ENCODE assay signal across 3 cellular contexts in the genomic region with DNA sequence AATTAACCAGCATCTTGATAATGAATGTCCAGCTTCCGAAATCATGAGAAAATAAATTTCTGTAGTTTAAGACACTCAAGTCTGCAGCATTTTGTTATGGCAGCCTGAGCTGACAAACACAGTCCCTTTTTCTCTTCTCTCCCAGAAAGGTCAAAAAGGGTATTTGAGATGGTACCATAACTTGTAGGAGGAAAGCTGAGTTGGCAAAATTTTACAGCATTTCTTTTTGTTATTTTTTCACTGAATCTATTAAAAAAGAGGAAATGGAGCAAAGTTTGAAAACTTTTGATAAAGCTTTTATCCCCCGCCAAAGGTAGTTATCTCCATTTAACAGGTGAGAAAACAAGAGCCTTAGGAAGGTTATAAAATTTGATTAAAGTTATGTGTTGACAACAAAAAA.
A peak's percentile ranks its signal among the peaks of the same experiment; 100 is the strongest.
TF ChIP-seq lines count a peak whose summit lies in the region.

No MANE protein-coding gene starts in this region.

TF ChIP-seq in A549, 52 proteins besides CTCF, POLR2A, EP300 and RAD21 (continued from another document):
- TF ChIP-seq CHD2 (IDR thresholded peaks at IDR 0.05; ENCODE audit: low read length, partially characterized antibody), result no peak
- TF ChIP-seq, protein P1, sequence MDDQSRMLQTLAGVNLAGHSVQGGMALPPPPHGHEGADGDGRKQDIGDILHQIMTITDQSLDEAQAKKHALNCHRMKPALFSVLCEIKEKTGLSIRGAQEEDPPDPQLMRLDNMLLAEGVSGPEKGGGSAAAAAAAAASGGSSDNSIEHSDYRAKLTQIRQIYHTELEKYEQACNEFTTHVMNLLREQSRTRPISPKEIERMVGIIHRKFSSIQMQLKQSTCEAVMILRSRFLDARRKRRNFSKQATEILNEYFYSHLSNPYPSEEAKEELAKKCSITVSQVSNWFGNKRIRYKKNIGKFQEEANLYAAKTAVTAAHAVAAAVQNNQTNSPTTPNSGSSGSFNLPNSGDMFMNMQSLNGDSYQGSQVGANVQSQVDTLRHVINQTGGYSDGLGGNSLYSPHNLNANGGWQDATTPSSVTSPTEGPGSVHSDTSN (IDR thresholded peaks at IDR 0.05), result no peak

TF ChIP-seq in IMR-90, 13 proteins besides CTCF, POLR2A, EP300 and RAD21:
- TF ChIP-seq USF2 (IDR thresholded peaks at IDR 0.05; ENCODE audit: low read depth, low read length), result no peak
- TF ChIP-seq MAFK (IDR thresholded peaks at IDR 0.05; ENCODE audit: low read depth, low read length), result peak; percentile 81

TF ChIP-seq in WTC11, 78 proteins besides CTCF, POLR2A, EP300 and RAD21 (continued from another document):
- TF ChIP-seq ZMAT4 (CRISPR knock-in tag; IDR thresholded peaks at IDR 0.05) (no peak), ZNF416 (CRISPR knock-in tag; IDR thresholded peaks at IDR 0.05) (no peak), ETV6 (CRISPR knock-in tag; IDR thresholded peaks at IDR 0.05) (no peak), ZNF425 (CRISPR knock-in tag; conservative IDR thresholded peaks at IDR 0.05) (no peak), AR (CRISPR knock-in tag; IDR thresholded peaks at IDR 0.05) (no peak), ZBTB43 (CRISPR knock-in tag; IDR thresholded peaks at IDR 0.05) (no peak), SMAD4 (CRISPR knock-in tag; IDR thresholded peaks at IDR 0.05) (no peak), ZNF121 (CRISPR knock-in tag; IDR thresholded peaks at IDR 0.05) (no peak), JAZF1 (CRISPR knock-in tag; IDR thresholded peaks at IDR 0.05) (no peak), ATF6 (CRISPR knock-in tag; IDR thresholded peaks at IDR 0.05) (no peak), MXD4 (CRISPR knock-in tag; IDR thresholded peaks at IDR 0.05; ENCODE audit: borderline replicate concordance) (no peak), ZNF219 (CRISPR knock-in tag; IDR thresholded peaks at IDR 0.05; ENCODE audit: borderline replicate concordance) (no peak)
- TF ChIP-seq, protein P2, sequence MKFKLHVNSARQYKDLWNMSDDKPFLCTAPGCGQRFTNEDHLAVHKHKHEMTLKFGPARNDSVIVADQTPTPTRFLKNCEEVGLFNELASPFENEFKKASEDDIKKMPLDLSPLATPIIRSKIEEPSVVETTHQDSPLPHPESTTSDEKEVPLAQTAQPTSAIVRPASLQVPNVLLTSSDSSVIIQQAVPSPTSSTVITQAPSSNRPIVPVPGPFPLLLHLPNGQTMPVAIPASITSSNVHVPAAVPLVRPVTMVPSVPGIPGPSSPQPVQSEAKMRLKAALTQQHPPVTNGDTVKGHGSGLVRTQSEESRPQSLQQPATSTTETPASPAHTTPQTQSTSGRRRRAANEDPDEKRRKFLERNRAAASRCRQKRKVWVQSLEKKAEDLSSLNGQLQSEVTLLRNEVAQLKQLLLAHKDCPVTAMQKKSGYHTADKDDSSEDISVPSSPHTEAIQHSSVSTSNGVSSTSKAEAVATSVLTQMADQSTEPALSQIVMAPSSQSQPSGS (CRISPR knock-in tag; IDR thresholded peaks at IDR 0.05; ENCODE audit: borderline replicate concordance, low read depth), result no peak
- TF ChIP-seq, protein P3, sequence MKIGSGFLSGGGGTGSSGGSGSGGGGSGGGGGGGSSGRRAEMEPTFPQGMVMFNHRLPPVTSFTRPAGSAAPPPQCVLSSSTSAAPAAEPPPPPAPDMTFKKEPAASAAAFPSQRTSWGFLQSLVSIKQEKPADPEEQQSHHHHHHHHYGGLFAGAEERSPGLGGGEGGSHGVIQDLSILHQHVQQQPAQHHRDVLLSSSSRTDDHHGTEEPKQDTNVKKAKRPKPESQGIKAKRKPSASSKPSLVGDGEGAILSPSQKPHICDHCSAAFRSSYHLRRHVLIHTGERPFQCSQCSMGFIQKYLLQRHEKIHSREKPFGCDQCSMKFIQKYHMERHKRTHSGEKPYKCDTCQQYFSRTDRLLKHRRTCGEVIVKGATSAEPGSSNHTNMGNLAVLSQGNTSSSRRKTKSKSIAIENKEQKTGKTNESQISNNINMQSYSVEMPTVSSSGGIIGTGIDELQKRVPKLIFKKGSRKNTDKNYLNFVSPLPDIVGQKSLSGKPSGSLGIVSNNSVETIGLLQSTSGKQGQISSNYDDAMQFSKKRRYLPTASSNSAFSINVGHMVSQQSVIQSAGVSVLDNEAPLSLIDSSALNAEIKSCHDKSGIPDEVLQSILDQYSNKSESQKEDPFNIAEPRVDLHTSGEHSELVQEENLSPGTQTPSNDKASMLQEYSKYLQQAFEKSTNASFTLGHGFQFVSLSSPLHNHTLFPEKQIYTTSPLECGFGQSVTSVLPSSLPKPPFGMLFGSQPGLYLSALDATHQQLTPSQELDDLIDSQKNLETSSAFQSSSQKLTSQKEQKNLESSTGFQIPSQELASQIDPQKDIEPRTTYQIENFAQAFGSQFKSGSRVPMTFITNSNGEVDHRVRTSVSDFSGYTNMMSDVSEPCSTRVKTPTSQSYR (CRISPR knock-in tag; IDR thresholded peaks at IDR 0.05), result no peak
- TF ChIP-seq, protein P4, sequence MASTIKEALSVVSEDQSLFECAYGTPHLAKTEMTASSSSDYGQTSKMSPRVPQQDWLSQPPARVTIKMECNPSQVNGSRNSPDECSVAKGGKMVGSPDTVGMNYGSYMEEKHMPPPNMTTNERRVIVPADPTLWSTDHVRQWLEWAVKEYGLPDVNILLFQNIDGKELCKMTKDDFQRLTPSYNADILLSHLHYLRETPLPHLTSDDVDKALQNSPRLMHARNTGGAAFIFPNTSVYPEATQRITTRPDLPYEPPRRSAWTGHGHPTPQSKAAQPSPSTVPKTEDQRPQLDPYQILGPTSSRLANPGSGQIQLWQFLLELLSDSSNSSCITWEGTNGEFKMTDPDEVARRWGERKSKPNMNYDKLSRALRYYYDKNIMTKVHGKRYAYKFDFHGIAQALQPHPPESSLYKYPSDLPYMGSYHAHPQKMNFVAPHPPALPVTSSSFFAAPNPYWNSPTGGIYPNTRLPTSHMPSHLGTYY (CRISPR knock-in tag; IDR thresholded peaks at IDR 0.05), result no peak
- TF ChIP-seq, protein P5, sequence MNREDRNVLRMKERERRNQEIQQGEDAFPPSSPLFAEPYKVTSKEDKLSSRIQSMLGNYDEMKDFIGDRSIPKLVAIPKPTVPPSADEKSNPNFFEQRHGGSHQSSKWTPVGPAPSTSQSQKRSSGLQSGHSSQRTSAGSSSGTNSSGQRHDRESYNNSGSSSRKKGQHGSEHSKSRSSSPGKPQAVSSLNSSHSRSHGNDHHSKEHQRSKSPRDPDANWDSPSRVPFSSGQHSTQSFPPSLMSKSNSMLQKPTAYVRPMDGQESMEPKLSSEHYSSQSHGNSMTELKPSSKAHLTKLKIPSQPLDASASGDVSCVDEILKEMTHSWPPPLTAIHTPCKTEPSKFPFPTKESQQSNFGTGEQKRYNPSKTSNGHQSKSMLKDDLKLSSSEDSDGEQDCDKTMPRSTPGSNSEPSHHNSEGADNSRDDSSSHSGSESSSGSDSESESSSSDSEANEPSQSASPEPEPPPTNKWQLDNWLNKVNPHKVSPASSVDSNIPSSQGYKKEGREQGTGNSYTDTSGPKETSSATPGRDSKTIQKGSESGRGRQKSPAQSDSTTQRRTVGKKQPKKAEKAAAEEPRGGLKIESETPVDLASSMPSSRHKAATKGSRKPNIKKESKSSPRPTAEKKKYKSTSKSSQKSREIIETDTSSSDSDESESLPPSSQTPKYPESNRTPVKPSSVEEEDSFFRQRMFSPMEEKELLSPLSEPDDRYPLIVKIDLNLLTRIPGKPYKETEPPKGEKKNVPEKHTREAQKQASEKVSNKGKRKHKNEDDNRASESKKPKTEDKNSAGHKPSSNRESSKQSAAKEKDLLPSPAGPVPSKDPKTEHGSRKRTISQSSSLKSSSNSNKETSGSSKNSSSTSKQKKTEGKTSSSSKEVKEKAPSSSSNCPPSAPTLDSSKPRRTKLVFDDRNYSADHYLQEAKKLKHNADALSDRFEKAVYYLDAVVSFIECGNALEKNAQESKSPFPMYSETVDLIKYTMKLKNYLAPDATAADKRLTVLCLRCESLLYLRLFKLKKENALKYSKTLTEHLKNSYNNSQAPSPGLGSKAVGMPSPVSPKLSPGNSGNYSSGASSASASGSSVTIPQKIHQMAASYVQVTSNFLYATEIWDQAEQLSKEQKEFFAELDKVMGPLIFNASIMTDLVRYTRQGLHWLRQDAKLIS (CRISPR knock-in tag; IDR thresholded peaks at IDR 0.05; ENCODE audit: borderline replicate concordance), result no peak
- TF ChIP-seq, protein P6, sequence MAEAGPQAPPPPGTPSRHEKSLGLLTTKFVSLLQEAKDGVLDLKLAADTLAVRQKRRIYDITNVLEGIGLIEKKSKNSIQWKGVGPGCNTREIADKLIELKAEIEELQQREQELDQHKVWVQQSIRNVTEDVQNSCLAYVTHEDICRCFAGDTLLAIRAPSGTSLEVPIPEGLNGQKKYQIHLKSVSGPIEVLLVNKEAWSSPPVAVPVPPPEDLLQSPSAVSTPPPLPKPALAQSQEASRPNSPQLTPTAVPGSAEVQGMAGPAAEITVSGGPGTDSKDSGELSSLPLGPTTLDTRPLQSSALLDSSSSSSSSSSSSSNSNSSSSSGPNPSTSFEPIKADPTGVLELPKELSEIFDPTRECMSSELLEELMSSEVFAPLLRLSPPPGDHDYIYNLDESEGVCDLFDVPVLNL (CRISPR knock-in tag; IDR thresholded peaks at IDR 0.05; ENCODE audit: borderline replicate concordance, low read depth), result no peak
